Comparison of ENCODE assay signal across 20 cellular contexts in genomic region chr10:76717141-76717540, GRCh38.
A peak's percentile ranks its signal among the peaks of the same experiment; 100 is the strongest.
DNase-seq lines count a peak whose midpoint lies in the region; ATAC-seq and TF ChIP-seq lines count a peak whose summit lies in the region.
"Had no signal": no experiment of that assay in that cellular context is flagged by ENCODE, and none has a peak within 500 bp of the region (broad histone marks: within the 10 kb centered on the region; RNA-seq: fewer than 3 reads in every experiment).

No MANE protein-coding gene starts in this region.

- no peaks in the 10 kb centered on the region for H3K9me3 Mint-ChIP-seq in chondrocyte (ENCODE audit: low read depth)
- H3K9me3 Mint-ChIP-seq: T-helper 1 cell treated with Interleukin-12 subunit alpha and Interleukin-12 subunit beta and Interleukin-4 antibody, amounts not matched to agents 30 μg/mL and 1 μg/mL, for 36 hours had no signal

- no peaks in the 10 kb centered on the region for H4K20me1 ChIP-seq in IMR-90 (ENCODE audit: insufficient read depth, low read length)

- H2AK9ac ChIP-seq in IMR-90 (replicated peaks; ENCODE audit: low read depth, low read length, poor library complexity) = no peak overlapping the region

- H2AK5ac ChIP-seq in IMR-90 (ENCODE audit: low read depth, low read length) = no peak overlapping the region

- ATAC-seq in IMR-90 (ENCODE audit: low read depth) (peak; percentile 56), HG02759 (IDR thresholded peaks at IDR 0.05; ENCODE audit: unreplicated experiment) (no peak), HG03520 (IDR thresholded peaks at IDR 0.05; ENCODE audit: unreplicated experiment) (no peak), GM18505 (IDR thresholded peaks at IDR 0.05; ENCODE audit: unreplicated experiment) (no peak), psoas muscle (no peak)
- ATAC-seq: GM12878 had no signal

- no peaks in the 10 kb centered on the region for H3K27me3 Mint-ChIP-seq in chondrocyte (ENCODE audit: low read depth)
- H3K27me3 Mint-ChIP-seq: activated naive CD8-positive, alpha-beta T cell; B cell had no signal

- no peak overlapping the region for H2BK120ac ChIP-seq in IMR-90 (ENCODE audit: low read depth, low read length)

- H3K36me3 ChIP-seq in IMR-90 (ENCODE audit: control insufficient read depth, insufficient read depth, low read length) (no peaks in the 10 kb centered on the region), psoas muscle (ENCODE audit: insufficient read depth in 1 of 2, low read depth in 1 of 2) (no peaks in the 10 kb centered on the region)
- H3K36me3 ChIP-seq: esophagus muscularis mucosa, suprapubic skin had no signal

- H3K4ac ChIP-seq in IMR-90 (ENCODE audit: low read depth, low read length) = no peak overlapping the region

- H3K79me1 ChIP-seq in IMR-90 (ENCODE audit: low read depth in 1 of 2, low read length in 2 of 2) = no peaks in the 10 kb centered on the region

- H2AFZ ChIP-seq in IMR-90 (replicated peaks; ENCODE audit: low read length, poor library complexity) = no peak overlapping the region
- H2AFZ ChIP-seq: PC-9 had no signal

- H3K4me3 ChIP-seq in IMR-90 (ENCODE audit: insufficient read depth, low read depth, low read length) (no peak overlapping the region), psoas muscle (no peak overlapping the region)
- H3K4me3 ChIP-seq: esophagus muscularis mucosa, GM12878, PC-9, suprapubic skin had no signal

- no TSS peak for BruUV-seq in IMR-90 (replicated peaks; lab: Mats Ljungman, UMichigan)

- no peak for TF ChIP-seq RAD21 in IMR-90 (IDR thresholded peaks at IDR 0.05; ENCODE audit: low read length)

- H3K56ac ChIP-seq in IMR-90 (ENCODE audit: extremely low read depth, insufficient read depth, low read length) = no peak overlapping the region

- no peak overlapping the region for H2BK20ac ChIP-seq in IMR-90 (ENCODE audit: low read depth, low read length)

- no peak overlapping the region for H3K14ac ChIP-seq in IMR-90 (replicated peaks; ENCODE audit: low read depth, low read length)

- POLR2A ChIA-PET in IMR-90 (lab: Charles Lee; ENCODE audit: unreplicated experiment) = no interaction called here

- H3K4me1 Mint-ChIP-seq in chondrocyte (ENCODE audit: low read depth) = peaks cover 30% of the 10 kb centered on the region
- H3K4me1 Mint-ChIP-seq: B cell had no signal

- H3K4me2 ChIP-seq in IMR-90 (ENCODE audit: low read depth, low read length) = no peak overlapping the region
- H3K4me2 ChIP-seq: PC-9 had no signal

- no peak for TF ChIP-seq POLR2A in IMR-90 (IDR thresholded peaks at IDR 0.05; ENCODE audit: low read depth, low read length)
- no peak for TF ChIP-seq POLR2A in GM18505 (IDR thresholded peaks at IDR 0.05; ENCODE audit: borderline replicate concordance, extremely low read depth, insufficient read depth, insufficient read length)

- no peak overlapping the region for H3K9ac ChIP-seq in IMR-90 (ENCODE audit: low read depth, low read length)

- no peaks in the 10 kb centered on the region for H3K9me3 ChIP-seq in IMR-90 (ENCODE audit: control insufficient read depth, insufficient read depth, low read length)
- H3K9me3 ChIP-seq in psoas muscle = no peaks in the 10 kb centered on the region
- H3K9me3 ChIP-seq: esophagus muscularis mucosa, suprapubic skin had no signal

- H4K8ac ChIP-seq in IMR-90 (ENCODE audit: low read depth in 2 of 2, low read length in 2 of 2) = no peak overlapping the region

- intact Hi-C loops in IMR-90 (cut with micrococcal nuclease) (no loop called here), psoas muscle (cut with DNase I) (no loop called here)

- H3K27me3 ChIP-seq in IMR-90 (ENCODE audit: control insufficient read depth, insufficient read depth, low read length) (no peaks in the 10 kb centered on the region), psoas muscle (ENCODE audit: insufficient read depth in 3 of 3, low read length in 2 of 3) (no peaks in the 10 kb centered on the region)
- H3K27me3 ChIP-seq: esophagus muscularis mucosa, suprapubic skin had no signal

- H2BK5ac ChIP-seq in IMR-90 (ENCODE audit: low read depth, low read length, poor library complexity, severe bottlenecking) = no peak overlapping the region

- no peak overlapping the region for H4K5ac ChIP-seq in IMR-90 (ENCODE audit: low read depth, low read length)

- in situ Hi-C loops in IMR-90 (cut with MboI; ENCODE audit: low sequenced_read_pairs) = no loop called here

- H3K9me1 ChIP-seq in IMR-90 (ENCODE audit: insufficient read depth, low read length) = no peaks in the 10 kb centered on the region

- no peaks in the 10 kb centered on the region for H3K36me3 Mint-ChIP-seq in chondrocyte (ENCODE audit: low read depth)
- H3K36me3 Mint-ChIP-seq: activated naive CD8-positive, alpha-beta T cell had no signal

- no peak overlapping the region for H3K23ac ChIP-seq in IMR-90 (ENCODE audit: low read depth, low read length)

- H4K91ac ChIP-seq in IMR-90 (ENCODE audit: insufficient read depth, low read depth, low read length) = no peak overlapping the region

- TF ChIP-seq CTCF in IMR-90 (conservative IDR thresholded peaks at IDR 0.05; ENCODE audit: low read depth, low read length) (no peak), chondrocyte (IDR thresholded peaks at IDR 0.05) (no peak), psoas muscle (IDR thresholded peaks at IDR 0.05) (no peak)

- H3K27ac Mint-ChIP-seq in chondrocyte (ENCODE audit: unreplicated experiment) = peak overlapping the region; percentile 65
- H3K27ac Mint-ChIP-seq: activated naive CD8-positive, alpha-beta T cell; B cell; T-helper 1 cell treated with Interleukin-12 subunit alpha and Interleukin-12 subunit beta and Interleukin-4 antibody, amounts not matched to agents 30 μg/mL and 1 μg/mL, for 36 hours had no signal

- H3K18ac ChIP-seq in IMR-90 (ENCODE audit: low read depth, low read length) = no peak overlapping the region

- dilution Hi-C loops in IMR-90 (cut with HindIII; ENCODE audit: low sequenced_read_pairs, unreplicated experiment) = no loop called here

- DNase-seq in AG20443 (ENCODE audit: low spot score) (peak; percentile 14), IMR-90 (peak; percentile 71), chondrocyte (ENCODE audit: low spot score) (no peak), kidney tubule cell (ENCODE audit: low spot score) (peak; percentile 24), psoas muscle (no peak)
- DNase-seq: activated CD4-positive, CD25-positive, alpha-beta regulatory T cell treated with anti-CD3 and anti-CD28 coated beads, Interleukin-2, amount 50 U/mL, for 72 hours; DMS53; NCI-H1436 treated with DMSO at 0.1 percent for 48 hours; NCI-H510A; nucleus accumbens had no signal

- CTCF ChIA-PET in IMR-90 (lab: Yijun Ruan, JAX) = no interaction called here

- H3K27ac ChIP-seq in IMR-90 (ENCODE audit: insufficient read depth, low read length) (no peak overlapping the region), psoas muscle (no peak overlapping the region)
- H3K27ac ChIP-seq: esophagus muscularis mucosa, PC-9, suprapubic skin had no signal

- no peaks in the 10 kb centered on the region for H3K4me1 ChIP-seq in IMR-90 (ENCODE audit: control insufficient read depth, insufficient read depth, low read length)
- H3K4me1 ChIP-seq in psoas muscle = no peaks in the 10 kb centered on the region
- H3K4me1 ChIP-seq: esophagus muscularis mucosa, suprapubic skin had no signal

- no peak overlapping the region for H2BK15ac ChIP-seq in IMR-90 (ENCODE audit: low read depth, low read length)

- no CpG with 5 or more reads among the region's 1 CpG for WGBS in IMR-90 (ENCODE audit: extremely low coverage in 2 of 2, insufficient read length in 1 of 2), 2 experiments
- 87 to 91% (median 89%) methylated on average over 1 of the region's 1 CpG for WGBS in psoas muscle, 3 donors

- H3K4me3 Mint-ChIP-seq in chondrocyte (ENCODE audit: unreplicated experiment) = no peak overlapping the region
- H3K4me3 Mint-ChIP-seq: activated naive CD8-positive, alpha-beta T cell; B cell; T-helper 1 cell treated with Interleukin-12 subunit alpha and Interleukin-12 subunit beta and Interleukin-4 antibody, amounts not matched to agents 30 μg/mL and 1 μg/mL, for 36 hours had no signal

TF ChIP-seq in IMR-90, 13 proteins besides CTCF, POLR2A, EP300 and RAD21:
- peak; percentile 96 for TF ChIP-seq CEBPB (IDR thresholded peaks at IDR 0.05; ENCODE audit: low read depth, low read length)
- TF ChIP-seq FOS (IDR thresholded peaks at IDR 0.05; ENCODE audit: low read depth, low read length) = 0 out of 2 replicates have a peak, but pooled peaks have one; percentile 62
- TF ChIP-seq NFE2L2 (IDR thresholded peaks at IDR 0.05; ENCODE audit: low read depth, low read length) = no peak

Comparison
In these comparisons a context has a peak if more than half of its experiments do, and no peak if none do; other contexts are left out.
1. DNase-seq: peak in AG20443 (single experiment), IMR-90 (single experiment) and kidney tubule cell (single experiment); none in chondrocyte (single experiment) and psoas muscle (0 of 2).